Comparison of ENCODE assay signal across 8 cellular contexts in the genomic region with DNA sequence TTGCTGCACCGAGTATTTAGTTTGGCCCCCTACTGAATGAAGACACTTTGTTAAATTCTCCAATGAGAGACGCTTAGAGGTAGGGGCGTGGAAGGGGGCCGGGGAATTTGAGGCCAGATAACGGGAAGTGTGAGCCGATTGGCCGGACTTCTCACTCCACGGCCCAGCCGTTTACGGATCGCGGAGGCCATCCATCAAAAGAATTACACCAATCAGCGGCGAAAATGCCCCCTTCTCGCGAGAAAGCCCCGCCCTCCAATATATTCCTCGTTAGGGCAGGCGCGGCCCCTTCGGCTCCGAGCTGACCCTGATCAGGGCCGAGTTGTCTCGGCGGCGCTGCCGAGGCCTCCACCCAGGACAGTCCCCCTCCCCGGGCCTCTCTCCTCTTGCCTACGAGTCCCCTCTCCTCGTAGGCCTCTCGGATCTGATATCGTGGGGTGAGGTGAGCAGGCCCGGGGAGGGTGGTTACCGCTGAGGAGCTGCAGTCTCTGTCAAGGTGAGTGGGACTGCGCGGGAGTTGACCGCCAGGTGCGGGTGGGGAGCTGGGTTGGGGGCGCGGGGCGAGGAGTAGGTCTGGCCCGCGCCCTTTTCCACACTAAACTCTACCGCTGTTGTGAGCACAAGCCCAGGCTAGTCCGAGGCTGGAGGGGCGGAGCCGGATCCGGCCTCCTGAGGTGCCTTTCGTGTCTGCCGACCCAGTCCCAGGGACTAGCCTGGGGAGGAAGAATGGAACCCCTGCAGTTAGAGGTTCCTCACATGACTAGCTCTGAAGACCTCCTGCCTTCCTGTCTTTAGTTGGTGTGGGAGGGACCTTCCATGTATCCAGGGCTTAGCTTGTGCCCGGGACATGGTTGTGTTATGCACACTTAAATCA. TPM values are rescaled to one million over a fixed set of nuclear protein-coding genes. Genes with fewer than 3 reads are reported as not detected.
A peak's percentile ranks its signal among the peaks of the same experiment; 100 is the strongest.
DNase-seq lines count a peak whose midpoint lies in the region; ATAC-seq and FAIRE-seq lines count a peak whose summit lies in the region.

A gene with protein sequence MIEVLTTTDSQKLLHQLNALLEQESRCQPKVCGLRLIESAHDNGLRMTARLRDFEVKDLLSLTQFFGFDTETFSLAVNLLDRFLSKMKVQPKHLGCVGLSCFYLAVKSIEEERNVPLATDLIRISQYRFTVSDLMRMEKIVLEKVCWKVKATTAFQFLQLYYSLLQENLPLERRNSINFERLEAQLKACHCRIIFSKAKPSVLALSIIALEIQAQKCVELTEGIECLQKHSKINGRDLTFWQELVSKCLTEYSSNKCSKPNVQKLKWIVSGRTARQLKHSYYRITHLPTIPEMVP (plus strand): TSS at position 287 of the 874 bp plus-strand sequence. CDS start 1,662 bp downstream, outside the sequence.

- no peaks in the 10 kb centered on the region for H3K9me3 ChIP-seq in muscle layer of colon (ENCODE audit: low read length)

- peaks cover 11% of the 10 kb centered on the region for H3K4me1 ChIP-seq in muscle layer of colon (ENCODE audit: insufficient read depth, low read length)

- FAIRE-seq in RCC 7860 (lab: Jason Lieb, UNC): peak; percentile 96

- peaks cover 47% of the 10 kb centered on the region for H3K4me1 Mint-ChIP-seq in activated T-cell treated with anti-CD3 and anti-CD28 coated beads, Interleukin-2, amount 50 U/mL, for 72 hours (ENCODE audit: low read depth)

- no peaks in the 10 kb centered on the region for H3K9me3 Mint-ChIP-seq in activated T-cell treated with anti-CD3 and anti-CD28 coated beads, Interleukin-2, amount 50 U/mL, for 72 hours

- peaks cover 5 to 15% of the 10 kb centered on the region in 2 donors for H3K36me3 Mint-ChIP-seq in activated T-cell treated with anti-CD3 and anti-CD28 coated beads, Interleukin-2, amount 50 U/mL, for 72 hours (ENCODE audit: insufficient read depth in 2 of 2)

- H3K27ac ChIP-seq in muscle layer of colon (ENCODE audit: low read depth, low read length): peak within 1 kb of the TSS; percentile 90

- H3K27ac Mint-ChIP-seq in activated T-cell treated with anti-CD3 and anti-CD28 coated beads, Interleukin-2, amount 50 U/mL, for 72 hours: peak within 1 kb of the TSS; percentile 97

- H3K4me3 Mint-ChIP-seq in activated T-cell treated with anti-CD3 and anti-CD28 coated beads, Interleukin-2, amount 50 U/mL, for 72 hours: peak within 1 kb of the TSS; percentile 88 to 90

- H3K27me3 Mint-ChIP-seq in activated T-cell treated with anti-CD3 and anti-CD28 coated beads, Interleukin-2, amount 50 U/mL, for 72 hours (ENCODE audit: low read depth): no peaks in the 10 kb centered on the region

- DNase-seq in DMS53 treated with DMSO at 0.1 percent for 48 hours (lab: John Stamatoyannopoulos, UW; ENCODE audit: unreplicated experiment): peak; percentile 96
- DNase-seq in KG1 (lab: John Stamatoyannopoulos, UW): peak; percentile 38
- peak; percentile 93 for DNase-seq in RCC 7860 (ENCODE audit: low spot score)
- DNase-seq in activated T-cell treated with anti-CD3 and anti-CD28 coated beads, Interleukin-2, amount 50 U/mL, for 72 hours: peak; percentile 91 to 93
- DNase-seq in stimulated activated CD8-positive, alpha-beta memory T cell treated with anti-CD3 and anti-CD28 coated beads, Interleukin-7, amount 100 ng/mL, for 24 hours (ENCODE audit: low read depth): peak; percentile 69

- ATAC-seq in GM21723 (IDR thresholded peaks at IDR 0.05; ENCODE audit: unreplicated experiment) (peak; percentile 98), esophagus mucosa (peak; percentile 94)
- peak; percentile 91 to 96 for ATAC-seq in activated T-cell treated with anti-CD3 and anti-CD28 coated beads, Interleukin-2, amount 50 U/mL, for 72 hours (replicated peaks in 1 of 2)

- H3K36me3 ChIP-seq in muscle layer of colon (ENCODE audit: insufficient read depth, low read length): peaks cover 16% of the 10 kb centered on the region

- H3K27me3 ChIP-seq in muscle layer of colon (ENCODE audit: control insufficient read depth in 1 of 2, insufficient read depth in 2 of 2, low read length in 2 of 2): no peaks in the 10 kb centered on the region

- H3K4me3 ChIP-seq in muscle layer of colon (ENCODE audit: low read depth in 1 of 2, low read length in 2 of 2): peak within 1 kb of the TSS; percentile 85 to 96

- peak within 1 kb of the TSS; percentile 55 for H3K9ac ChIP-seq in muscle layer of colon (ENCODE audit: low read length)

RNA-seq across cellular contexts. Expression of the gene that starts here (rescaled TPM):
- total RNA-seq in activated T-cell treated with anti-CD3 and anti-CD28 coated beads, Interleukin-2, amount 50 U/mL, for 72 hours: 100 to 1,000 TPM; 236 to 261 TPM
- total RNA-seq in esophagus mucosa: 73.5 TPM

Comparison
In these comparisons a context has a peak if more than half of its experiments do, and no peak if none do; other contexts are left out.
1. Peak in every context shown above with its lines: DNase-seq, ATAC-seq, H3K4me3 ChIP-seq and H3K27ac ChIP-seq.
2. DNase-seq: peak in every context shown above with its lines; median percentile 96 in DMS53 treated with DMSO at 0.1 percent for 48 hours; 93 in RCC 7860; 92 in activated T-cell treated with anti-CD3 and anti-CD28 coated beads, Interleukin-2, amount 50 U/mL, for 72 hours; 69 in stimulated activated CD8-positive, alpha-beta memory T cell treated with anti-CD3 and anti-CD28 coated beads, Interleukin-7, amount 100 ng/mL, for 24 hours; 38 in KG1.